Comparison of ENCODE assay signal across 22 cellular contexts in the genomic region with DNA sequence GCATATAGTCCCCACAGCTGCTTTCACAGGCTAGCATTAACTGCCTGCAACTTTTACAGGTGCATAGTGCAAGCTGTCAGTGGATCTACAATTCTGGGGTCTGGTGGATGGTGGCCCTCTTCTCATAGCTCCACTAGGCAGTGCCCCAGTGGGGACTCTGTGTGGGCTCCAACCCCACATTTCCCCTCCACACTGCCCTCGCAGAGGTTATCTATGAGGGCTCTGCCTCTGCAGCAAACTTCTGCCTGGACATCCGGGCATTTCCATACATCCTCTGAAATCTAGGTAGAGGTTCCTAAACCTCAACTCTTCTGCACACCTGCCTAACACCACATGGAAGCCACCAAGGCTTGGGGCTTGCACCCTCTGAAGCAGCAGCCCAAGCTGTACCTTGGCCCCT. TPM values are rescaled to one million over a fixed set of nuclear protein-coding genes. Genes with fewer than 3 reads are reported as not detected.
A peak's percentile ranks its signal among the peaks of the same experiment; 100 is the strongest.
DNase-seq lines count a peak whose midpoint lies in the region; ATAC-seq and TF ChIP-seq lines count a peak whose summit lies in the region.
"Had no signal": no experiment of that assay in that cellular context is flagged by ENCODE, and none has a peak within 500 bp of the region (broad histone marks: within the 10 kb centered on the region; RNA-seq: fewer than 3 reads in every experiment).

No MANE protein-coding gene starts in this region.

- intact Hi-C loops in OCI-LY7 (cut with micrococcal nuclease; ENCODE audit: unreplicated experiment), result no loop called here

- peak overlapping the region; percentile 74 for H3K4me3 Mint-ChIP-seq in endothelial cell (ENCODE audit: unreplicated experiment)
- H3K4me3 Mint-ChIP-seq in activated naive CD8-positive, alpha-beta T cell treated with anti-CD3 and anti-CD28 coated beads, Interleukin-2, amount 50 U/mL, for 24 hours, result no peak overlapping the region

- H4K20me1 ChIP-seq in BLaER1 treated with 17β-estradiol and CSF1 and Interleukin-3, amounts not matched to agents 10 nM and 100 nM, result peaks cover 0 to 18% (median 0%) of the 10 kb centered on the region in 11 experiments; a peak in 3 of 22 replicates
- H4K20me1 ChIP-seq in OCI-LY7 (ENCODE audit: insufficient read depth, low read length), result no peaks in the 10 kb centered on the region

- no peak for ATAC-seq in activated naive CD8-positive, alpha-beta T cell treated with anti-CD3 and anti-CD28 coated beads, Interleukin-2, amount 50 U/mL, for 24 hours
- no peak for ATAC-seq in GM18858 (IDR thresholded peaks at IDR 0.05; ENCODE audit: unreplicated experiment)

- peaks cover 96 to 100% (median 98%) of the 10 kb centered on the region in 11 experiments for H3K36me3 ChIP-seq in BLaER1 treated with 17β-estradiol and CSF1 and Interleukin-3, amounts not matched to agents 10 nM and 100 nM
- peaks cover 62% of the 10 kb centered on the region for H3K36me3 ChIP-seq in OCI-LY7 (ENCODE audit: insufficient read depth, low read length)
- H3K36me3 ChIP-seq: BE2C had no signal

- no peak overlapping the region for H3K9ac ChIP-seq in BLaER1 treated with 17β-estradiol and CSF1 and Interleukin-3, amounts not matched to agents 10 nM and 100 nM
- H3K9ac ChIP-seq: SK-N-SH had no signal

- peaks cover 0 to 3% (median 0%) of the 10 kb centered on the region in 10 experiments; a peak in 1 of 20 replicates for H3K4me1 ChIP-seq in BLaER1 treated with 17β-estradiol and CSF1 and Interleukin-3, amounts not matched to agents 10 nM and 100 nM
- H3K4me1 ChIP-seq in OCI-LY7 (ENCODE audit: insufficient read depth, low read length, poor library complexity, severe bottlenecking), result no peaks in the 10 kb centered on the region
- H3K4me1 ChIP-seq: BE2C had no signal

- no peak overlapping the region for H3K27ac Mint-ChIP-seq in endothelial cell (ENCODE audit: unreplicated experiment)
- no peak overlapping the region for H3K27ac Mint-ChIP-seq in activated naive CD8-positive, alpha-beta T cell treated with anti-CD3 and anti-CD28 coated beads, Interleukin-2, amount 50 U/mL, for 24 hours

- no peak overlapping the region for H3K4me2 ChIP-seq in BLaER1 treated with 17β-estradiol and CSF1 and Interleukin-3, amounts not matched to agents 10 nM and 100 nM
- no peak overlapping the region for H3K4me2 ChIP-seq in OCI-LY7 (ENCODE audit: low read length)
- H3K4me2 ChIP-seq: SK-N-SH had no signal

- peaks cover 10% of the 10 kb centered on the region for H3K9me3 Mint-ChIP-seq in endothelial cell (ENCODE audit: unreplicated experiment)
- H3K9me3 Mint-ChIP-seq in activated naive CD8-positive, alpha-beta T cell treated with anti-CD3 and anti-CD28 coated beads, Interleukin-2, amount 50 U/mL, for 24 hours, result peaks cover 41% of the 10 kb centered on the region

- no peaks in the 10 kb centered on the region for H3K4me1 Mint-ChIP-seq in endothelial cell (ENCODE audit: unreplicated experiment)
- H3K4me1 Mint-ChIP-seq in activated naive CD8-positive, alpha-beta T cell treated with anti-CD3 and anti-CD28 coated beads, Interleukin-2, amount 50 U/mL, for 24 hours, result peaks cover 12% of the 10 kb centered on the region

- DNase-seq in NCI-H82 (lab: John Stamatoyannopoulos, UW), result peak; percentile 18
- no peak for DNase-seq in NCI-H82 treated with DMSO at 0.1 percent for 48 hours (lab: John Stamatoyannopoulos, UW; ENCODE audit: unreplicated experiment)
- DNase-seq in OCI-LY7 (ENCODE audit: low spot score), result peak; percentile 34
- DNase-seq in endothelial cell (ENCODE audit: low spot score), result no peak
- DNase-seq in GM19238 (ENCODE audit: insufficient read length, low spot score), result no peak
- no peak for DNase-seq in activated naive CD8-positive, alpha-beta T cell treated with anti-CD3 and anti-CD28 coated beads, Interleukin-2, amount 50 U/mL, for 24 hours
- DNase-seq: BE2C; CD4-positive, alpha-beta memory T cell; DMS79; IMR-90; MM.1S; NCI-H1092 treated with DMSO at 0.1 percent for 48 hours; NCI-H2081; NCI-H446 treated with DMSO at 0.1 percent for 48 hours; NCI-H69; NK-92 treated with Interleukin-12 subunit alpha and Interleukin-12 subunit beta, amount 100 ng/mL, for 24 hours; SHP77; SK-N-SH had no signal

- no peaks in the 10 kb centered on the region for H3K9me2 ChIP-seq in OCI-LY7 (ENCODE audit: insufficient read depth, low read length)
- H3K9me2 ChIP-seq: SK-N-SH had no signal

- peak overlapping the region in 7 of 10 experiments; percentile 3 to 41 (median 21); a peak in 4 of 20 replicates for H3K4me3 ChIP-seq in BLaER1 treated with 17β-estradiol and CSF1 and Interleukin-3, amounts not matched to agents 10 nM and 100 nM
- H3K4me3 ChIP-seq in OCI-LY7 (ENCODE audit: low read depth, low read length, poor library complexity, severe bottlenecking), result no peak overlapping the region
- H3K4me3 ChIP-seq: HAP-1 had no signal

- POLR2A ChIA-PET in OCI-LY7 (lab: Charles Lee), result no interaction called here

- no peak overlapping the region for H3K27ac ChIP-seq in BLaER1 treated with 17β-estradiol and CSF1 and Interleukin-3, amounts not matched to agents 10 nM and 100 nM
- no peak overlapping the region for H3K27ac ChIP-seq in OCI-LY7 (ENCODE audit: low read depth, low read length, poor library complexity, severe bottlenecking)
- H3K27ac ChIP-seq: HL-60 had no signal

- CTCF ChIA-PET in OCI-LY7 (lab: Charles Lee; ENCODE audit: unreplicated experiment), result no interaction called here

- no peaks in the 10 kb centered on the region for H3K27me3 ChIP-seq in BLaER1 treated with 17β-estradiol and CSF1 and Interleukin-3, amounts not matched to agents 10 nM and 100 nM
- H3K27me3 ChIP-seq: BE2C had no signal

- H3K36me3 Mint-ChIP-seq in endothelial cell (ENCODE audit: low read depth, unreplicated experiment), result peaks cover 81% of the 10 kb centered on the region
- peaks cover 90% of the 10 kb centered on the region for H3K36me3 Mint-ChIP-seq in activated naive CD8-positive, alpha-beta T cell treated with anti-CD3 and anti-CD28 coated beads, Interleukin-2, amount 50 U/mL, for 24 hours (ENCODE audit: low read depth)

- H3K27me3 Mint-ChIP-seq in endothelial cell (ENCODE audit: unreplicated experiment), result peaks cover 4% of the 10 kb centered on the region
- H3K27me3 Mint-ChIP-seq in activated naive CD8-positive, alpha-beta T cell treated with anti-CD3 and anti-CD28 coated beads, Interleukin-2, amount 50 U/mL, for 24 hours, result no peaks in the 10 kb centered on the region
- H3K27me3 Mint-ChIP-seq: CD4-positive, alpha-beta memory T cell had no signal

- TF ChIP-seq CTCF in OCI-LY7 (conservative IDR thresholded peaks at IDR 0.05; ENCODE audit: low read length) (no peak), endothelial cell (IDR thresholded peaks at IDR 0.05; ENCODE audit: unreplicated experiment) (no peak)

- peaks cover 37 to 71% (median 60%) of the 10 kb centered on the region in 11 experiments for H3K9me3 ChIP-seq in BLaER1 treated with 17β-estradiol and CSF1 and Interleukin-3, amounts not matched to agents 10 nM and 100 nM (replicated peaks in 1 of 11)
- H3K9me3 ChIP-seq in OCI-LY7 (ENCODE audit: low read length), result peaks cover 12% of the 10 kb centered on the region
- H3K9me3 ChIP-seq: BE2C, SK-N-SH had no signal

- H2AFZ ChIP-seq in OCI-LY7 (ENCODE audit: low read length), result no peak overlapping the region

- BruUV-seq in OCI-LY7 (replicated peaks; lab: Mats Ljungman, UMichigan), result no TSS peak

- H3K79me2 ChIP-seq in OCI-LY7 (ENCODE audit: insufficient read depth, low read depth, low read length), result no peaks in the 10 kb centered on the region

RNA-seq across cellular contexts. Expression of a gene that starts 59.2 kb away (rescaled TPM):
- total RNA-seq in OCI-LY7 (2014; rRNA removed; shearing (Covaris generic)), result 14.5 and 30.6 TPM in 2 replicates
- total RNA-seq in OCI-LY7 (2022) (39.5 and 55.7 TPM in 2 replicates), endothelial cell (ENCODE audit: unreplicated experiment) (63.9 TPM)

Comparison
In these comparisons a context has a peak if more than half of its experiments do, and no peak if none do; other contexts are left out.
1. DNase-seq: peak in NCI-H82 (single experiment) and OCI-LY7 (single experiment); none in NCI-H82 treated with DMSO at 0.1 percent for 48 hours (single experiment), endothelial cell (single experiment), GM19238 (single experiment) and activated naive CD8-positive, alpha-beta T cell treated with anti-CD3 and anti-CD28 coated beads, Interleukin-2, amount 50 U/mL, for 24 hours (single experiment).